Comparison of ENCODE assay signal across 27 cellular contexts in genomic region chr12:51345681-51346080, GRCh38. TPM values are rescaled to one million over a fixed set of nuclear protein-coding genes. Genes with fewer than 3 reads are reported as not detected.
DNase-seq lines count a peak whose midpoint lies in the region; ATAC-seq, FAIRE-seq and TF ChIP-seq lines count a peak whose summit lies in the region.
"Had no signal": no experiment of that assay in that cellular context is flagged by ENCODE, and none has a peak within 500 bp of the region (broad histone marks: within the 10 kb centered on the region; RNA-seq: fewer than 3 reads in every experiment).

No MANE protein-coding gene starts in this region.

- peak overlapping the region in 1 of 2 experiments; percentile 47; a peak in 1 of 4 replicates for H3K9ac ChIP-seq in K562 (ENCODE audit: insufficient read depth in 1 of 2, low read depth in 2 of 2, low read length in 2 of 2)

- BruUV-seq in Calu3 (replicated peaks; lab: Mats Ljungman, UMichigan) (no TSS peak), K562 (replicated peaks; lab: Mats Ljungman, UMichigan) (no TSS peak)

- H3K9me3 Mint-ChIP-seq in Calu3 (ENCODE audit: low read depth, unreplicated experiment) (no peaks in the 10 kb centered on the region), mesothelial cell of epicardium (no peaks in the 10 kb centered on the region)
- H3K9me3 Mint-ChIP-seq: activated CD4-positive, alpha-beta T cell treated with anti-CD3 and anti-CD28 coated beads, Interleukin-2, amount 10 ng/mL, durations not matched to agents 7 days and 5 days; naive B cell had no signal

- TF ChIP-seq POLR2A in K562 (conservative IDR thresholded peaks at IDR 0.05): no peak

- TF ChIP-seq CTCF in Calu3 (IDR thresholded peaks at IDR 0.05; ENCODE audit: unreplicated experiment) (no peak), K562 (IDR thresholded peaks at IDR 0.05 in 2 of 3, conservative IDR thresholded peaks at IDR 0.05 in 1 of 3; ENCODE audit: insufficient read depth in 2 of 3, low read depth in 1 of 3, low read length in 3 of 3) (no peak), mesothelial cell of epicardium (IDR thresholded peaks at IDR 0.05; ENCODE audit: unreplicated experiment) (no peak)

- H4K20me1 ChIP-seq in K562 (replicated peaks; ENCODE audit: control insufficient read depth, insufficient read depth, low read length): no peaks in the 10 kb centered on the region

- H3K27me3 Mint-ChIP-seq in Calu3 (ENCODE audit: unreplicated experiment): no peaks in the 10 kb centered on the region
- H3K27me3 Mint-ChIP-seq in mesothelial cell of epicardium (ENCODE audit: low read depth): no peaks in the 10 kb centered on the region
- H3K27me3 Mint-ChIP-seq: activated CD4-positive, alpha-beta T cell treated with anti-CD3 and anti-CD28 coated beads, Interleukin-2, amount 10 ng/mL, durations not matched to agents 7 days and 5 days had no signal

- CTCF ChIA-PET in Calu3 (lab: Charles Lee): no interaction called here
- CTCF ChIA-PET in K562 (lab: Yijun Ruan, JAX; ENCODE audit: low intra/inter-chr PET ratio): interaction anchor here (0.7 kb wide), 1 partner anchor 1163 kb away, joined by 3 read pairs; no protein-coding TSS in a partner anchor

- 17% methylated on average over 6 of the region's 7 CpGs for WGBS in K562 (ENCODE audit: insufficient coverage, low coverage, missing lambda C conversion rate)

- H3K27ac Mint-ChIP-seq in Calu3 (ENCODE audit: unreplicated experiment): no peak overlapping the region
- H3K27ac Mint-ChIP-seq in mesothelial cell of epicardium: peak overlapping the region; percentile 72
- H3K27ac Mint-ChIP-seq: activated CD4-positive, alpha-beta T cell treated with anti-CD3 and anti-CD28 coated beads, Interleukin-2, amount 10 ng/mL, durations not matched to agents 7 days and 5 days had no signal

- no peaks in the 10 kb centered on the region for H3K79me2 ChIP-seq in K562 (ENCODE audit: control insufficient read depth, insufficient read depth, low read length)

- TF ChIP-seq EP300 in K562 (IDR thresholded peaks at IDR 0.05; ENCODE audit: low read length): no peak

- no peak overlapping the region for H3K4me3 Mint-ChIP-seq in Calu3 (ENCODE audit: low read depth, unreplicated experiment)
- H3K4me3 Mint-ChIP-seq in mesothelial cell of epicardium: no peak overlapping the region
- H3K4me3 Mint-ChIP-seq: activated CD4-positive, alpha-beta T cell treated with anti-CD3 and anti-CD28 coated beads, Interleukin-2, amount 10 ng/mL, durations not matched to agents 7 days and 5 days; CD14-positive monocyte had no signal

- peak overlapping the region; percentile 74 for H2AFZ ChIP-seq in K562 (ENCODE audit: low read depth, low read length)

- H3K4me2 ChIP-seq in K562 (ENCODE audit: insufficient read depth, low read length): peak overlapping the region; percentile 32; the same call in 1 of the 2 replicates

- ATAC-seq in K562 (peak; percentile 52), GM21423 (IDR thresholded peaks at IDR 0.05; ENCODE audit: unreplicated experiment) (no peak), HG02623 (IDR thresholded peaks at IDR 0.05; ENCODE audit: unreplicated experiment) (no peak)
- ATAC-seq: foreskin keratinocyte, pancreas had no signal

- no peak overlapping the region for H3K27ac ChIP-seq in K562 (ENCODE audit: extremely low read depth, low read depth, low read length)
- H3K27ac ChIP-seq: cardiac muscle cell, foreskin keratinocyte, pancreas, sigmoid colon, testis had no signal

- H3K4me1 Mint-ChIP-seq in Calu3 (ENCODE audit: low read depth, unreplicated experiment): peaks cover 12% of the 10 kb centered on the region
- H3K4me1 Mint-ChIP-seq in mesothelial cell of epicardium: peaks cover 27% of the 10 kb centered on the region

- H3K4me1 ChIP-seq in K562 (replicated peaks in 1 of 2; ENCODE audit: control insufficient read depth in 2 of 2, insufficient read depth in 2 of 2, low read length in 2 of 2): peaks cover 10 to 16% of the 10 kb centered on the region in 2 experiments; a peak in 4 of 5 replicates
- H3K4me1 ChIP-seq: foreskin keratinocyte had no signal

- DNase-seq in Calu3 (peak; percentile 37), MV-4-11 (lab: John Stamatoyannopoulos, UW) (peak; percentile 29), K562 (ENCODE audit: extremely low read depth in 1 of 4, low spot score in 3 of 4) (peak; percentile 48 to 60 (median 52)), mesothelial cell of epicardium (ENCODE audit: low spot score in 2 of 2, unreplicated experiment in 2 of 2) (no peak), epidermal melanocyte (ENCODE audit: insufficient read length, low spot score) (no peak), KBM-7 (no peak)
- DNase-seq: ACHN; activated CD4-positive, alpha-beta T cell treated with anti-CD3 and anti-CD28 coated beads, Interleukin-2, amount 10 ng/mL, durations not matched to agents 7 days and 5 days; activated CD8-positive, alpha-beta memory T cell treated with anti-CD3 and anti-CD28 coated beads, Interleukin-2, amount 50 U/mL, for 4 hours; DMS 273 treated with DMSO at 0.1 percent for 48 hours; foreskin keratinocyte; hypothalamus; naive B cell; NCI-H1436; NCI-H2171 treated with DMSO at 0.1 percent for 48 hours; NCI-H526 treated with DMSO at 0.1 percent for 48 hours; pancreas; SHP77; sigmoid colon; testis had no signal

- intact Hi-C loops in Calu3 (cut with micrococcal nuclease; ENCODE audit: unreplicated experiment) (no loop called here), K562 (cut with micrococcal nuclease) (no loop called here)

- no peaks in the 10 kb centered on the region for H3K27me3 ChIP-seq in K562 (ENCODE audit: control insufficient read depth in 2 of 2, insufficient read depth in 2 of 2, low read length in 2 of 2)
- H3K27me3 ChIP-seq: cardiac muscle cell, foreskin keratinocyte, pancreas, sigmoid colon, testis had no signal

- no peaks in the 10 kb centered on the region for H3K36me3 ChIP-seq in K562 (ENCODE audit: control insufficient read depth, insufficient read depth, low read length)
- H3K36me3 ChIP-seq: cardiac muscle cell, pancreas, sigmoid colon had no signal

- no peaks in the 10 kb centered on the region for H3K36me3 Mint-ChIP-seq in Calu3 (ENCODE audit: insufficient read depth, unreplicated experiment)
- no peaks in the 10 kb centered on the region for H3K36me3 Mint-ChIP-seq in mesothelial cell of epicardium
- H3K36me3 Mint-ChIP-seq: CD14-positive monocyte, naive B cell had no signal

- peak; percentile 66 for FAIRE-seq in K562 (lab: Jason Lieb, UNC)
- FAIRE-seq: H54, pancreas had no signal

- no peak overlapping the region for H3K4me3 ChIP-seq in K562
- H3K4me3 ChIP-seq: cardiac muscle cell, pancreas, sigmoid colon, testis had no signal

- no peak for TF ChIP-seq RAD21 in K562 (CRISPR knock-in tag; conservative IDR thresholded peaks at IDR 0.05 in 1 of 2, IDR thresholded peaks at IDR 0.05 in 1 of 2)

- in situ Hi-C loops in K562 (cut with MboI): no loop called here
- in situ Hi-C loops in KBM-7 (cut with MboI; ENCODE audit: low pct_unique_long_range_greater_than_20kb, low sequenced_read_pairs): no loop called here

- no peaks in the 10 kb centered on the region for H3K9me3 ChIP-seq in K562 (replicated peaks; ENCODE audit: control insufficient read depth, insufficient read depth, low read depth, low read length)
- H3K9me3 ChIP-seq: pancreas, sigmoid colon, testis had no signal

- POLR2A ChIA-PET in K562 (lab: Yijun Ruan, JAX): interaction anchor here (1.1 kb wide), 1 partner anchor 43 kb away, joined by 3 read pairs; no protein-coding TSS in a partner anchor

- H3K9me1 ChIP-seq in K562 (ENCODE audit: control insufficient read depth, insufficient read depth, low read length): no peaks in the 10 kb centered on the region

RNA-seq across cellular contexts. Expression of gene CELA1, which starts 0.8 kb away (rescaled TPM):
- total RNA-seq in Calu3 (2022) (not detected in 2 replicates), K562 (2014; rRNA removed) (not detected in 2 replicates), K562 (2014; rRNA removed; fragmentation: Illumina TruSeq; extraction: Trizol) (not detected in 2 replicates), K562 (2015; rRNA removed; fragmentation: Illumina TruSeq; extraction: Trizol) (not detected in 2 replicates), K562 (2021) (0.22 TPM in 1 of 2 replicates, not detected in the other), mesothelial cell of epicardium (not detected in 3 replicates)
- total RNA-seq in K562 (2011; cell fraction: chromatin; rRNA removed; ENCODE audit: low replicate concordance): not detected in 2 replicates
- not detected in 2 replicates for total RNA-seq in K562 (2011; cell fraction: nucleolus; rRNA removed)
- total RNA-seq in K562 (2011; cell fraction: nucleoplasm; rRNA removed): not detected in 2 replicates
- polyA plus RNA-seq in K562 (2011; rRNA removed) (not detected in 2 replicates), K562 (2014; fragmentation: Illumina TruSeq; extraction: Trizol) (not detected in 2 replicates), K562 (2014; fragmentation: Nextera tagmentation; extraction: Ambion mirVana) (under 1 TPM; 0.06 to 0.27 TPM), K562 (2014; rRNA removed) (not detected in 2 replicates)
- polyA plus RNA-seq in K562 (2011; cell fraction: cytosol; rRNA removed): not detected in 2 replicates
- polyA plus RNA-seq in K562 (2011; cell fraction: nucleus; rRNA removed): not detected in 2 replicates
- polyA plus RNA-seq in K562 (2012): 0.10 and 0.25 TPM in 2 replicates
- polyA minus RNA-seq in K562 (2011; rRNA and poly(A)+ RNA removed): not detected in 2 replicates
- not detected in 2 replicates for polyA minus RNA-seq in K562 (2011; cell fraction: cytosol; rRNA and poly(A)+ RNA removed)
- not detected in 2 replicates for polyA minus RNA-seq in K562 (2011; cell fraction: nucleus; rRNA and poly(A)+ RNA removed)
- total RNA-seq: activated CD4-positive, alpha-beta T cell treated with anti-CD3 and anti-CD28 coated beads, Interleukin-2, amount 10 ng/mL, durations not matched to agents 7 days and 5 days; cardiac muscle cell; dermis microvascular lymphatic vessel endothelial cell; foreskin keratinocyte; pancreas; sigmoid colon; T-helper 1 cell treated with Interleukin-12 subunit alpha and Interleukin-12 subunit beta and Interleukin-4 antibody, amounts not matched to agents 30 ng/mL and 1 ng/mL, for 36 hours had no signal
- polyA plus RNA-seq: cardiac muscle cell, foreskin keratinocyte, pancreas, sigmoid colon had no signal

RNA-seq across cellular contexts. Expression of gene BIN2, which starts 21.7 kb away (rescaled TPM):
- total RNA-seq in Calu3 (2022): not detected in 2 replicates
- 0.19 and 0.76 TPM in 2 replicates for total RNA-seq in K562 (2011; cell fraction: chromatin; rRNA removed; ENCODE audit: low replicate concordance)
- total RNA-seq in K562 (2011; cell fraction: nucleolus; rRNA removed): not detected in 2 replicates
- not detected in 2 replicates for total RNA-seq in K562 (2011; cell fraction: nucleoplasm; rRNA removed)
- 0.20 TPM in 1 of 2 replicates, not detected in the other for total RNA-seq in K562 (2014; rRNA removed)
- total RNA-seq in K562 (2014; rRNA removed; fragmentation: Illumina TruSeq; extraction: Trizol): 0.18 and 0.38 TPM in 2 replicates
- 0.22 and 0.23 TPM in 2 replicates for total RNA-seq in K562 (2015; rRNA removed; fragmentation: Illumina TruSeq; extraction: Trizol)
- total RNA-seq in K562 (2021): 0.29 and 0.45 TPM in 2 replicates
- polyA plus RNA-seq in K562 (2011; rRNA removed): 0.20 and 0.28 TPM in 2 replicates
- polyA plus RNA-seq in K562 (2011; cell fraction: cytosol; rRNA removed): 0.18 and 0.22 TPM in 2 replicates
- polyA plus RNA-seq in K562 (2011; cell fraction: nucleus; rRNA removed): 0.10 TPM in 2 replicates
- 0.58 and 0.82 TPM in 2 replicates for polyA plus RNA-seq in K562 (2012)
- 0.33 and 0.39 TPM in 2 replicates for polyA plus RNA-seq in K562 (2014; fragmentation: Illumina TruSeq; extraction: Trizol)
- under 1 TPM; 0.04 to 0.11 TPM for polyA plus RNA-seq in K562 (2014; fragmentation: Nextera tagmentation; extraction: Ambion mirVana)
- polyA plus RNA-seq in K562 (2014; rRNA removed): 0.28 and 0.30 TPM in 2 replicates
- 0.12 TPM in 1 of 2 replicates, not detected in the other for polyA minus RNA-seq in K562 (2011; rRNA and poly(A)+ RNA removed)
- not detected in 2 replicates for polyA minus RNA-seq in K562 (2011; cell fraction: cytosol; rRNA and poly(A)+ RNA removed)
- polyA minus RNA-seq in K562 (2011; cell fraction: nucleus; rRNA and poly(A)+ RNA removed): not detected in 2 replicates
- 0.18 TPM in 1 of 3 replicates, not detected in the others for total RNA-seq in mesothelial cell of epicardium
- total RNA-seq: cardiac muscle cell, dermis microvascular lymphatic vessel endothelial cell, foreskin keratinocyte had no signal
- polyA plus RNA-seq: cardiac muscle cell, foreskin keratinocyte had no signal

RNA-seq across cellular contexts. Expression of gene GALNT6, which starts 45.5 kb away (rescaled TPM):
- total RNA-seq in Calu3 (2022) (34.0 and 45.3 TPM in 2 replicates), K562 (2014; rRNA removed) (7.4 and 12.3 TPM in 2 replicates), K562 (2014; rRNA removed; fragmentation: Illumina TruSeq; extraction: Trizol) (4.5 and 5.1 TPM in 2 replicates), K562 (2015; rRNA removed; fragmentation: Illumina TruSeq; extraction: Trizol) (1.8 and 2.7 TPM in 2 replicates), K562 (2021) (7.7 and 8.8 TPM in 2 replicates), mesothelial cell of epicardium (12.8 to 14.3 TPM (median 13.8 TPM) in 3 replicates)
- 20.4 and 37.7 TPM in 2 replicates for total RNA-seq in K562 (2011; cell fraction: chromatin; rRNA removed; ENCODE audit: low replicate concordance)
- 22.1 and 26.2 TPM in 2 replicates for total RNA-seq in K562 (2011; cell fraction: nucleolus; rRNA removed)
- 15.3 and 17.9 TPM in 2 replicates for total RNA-seq in K562 (2011; cell fraction: nucleoplasm; rRNA removed)
- polyA plus RNA-seq in K562 (2011; rRNA removed) (7.2 and 8.1 TPM in 2 replicates), K562 (2014; fragmentation: Illumina TruSeq; extraction: Trizol) (6.7 and 8.6 TPM in 2 replicates), K562 (2014; fragmentation: Nextera tagmentation; extraction: Ambion mirVana) (1 to 10 TPM; 1.5 to 2.4 TPM), K562 (2014; rRNA removed) (2.8 and 7.0 TPM in 2 replicates)
- polyA plus RNA-seq in K562 (2011; cell fraction: cytosol; rRNA removed): 6.9 and 10.1 TPM in 2 replicates
- 6.3 and 9.5 TPM in 2 replicates for polyA plus RNA-seq in K562 (2011; cell fraction: nucleus; rRNA removed)
- polyA plus RNA-seq in K562 (2012): 4.5 and 6.8 TPM in 2 replicates
- 9.1 and 9.4 TPM in 2 replicates for polyA minus RNA-seq in K562 (2011; rRNA and poly(A)+ RNA removed)
- polyA minus RNA-seq in K562 (2011; cell fraction: cytosol; rRNA and poly(A)+ RNA removed): 1.8 and 4.4 TPM in 2 replicates
- 9.3 and 12.7 TPM in 2 replicates for polyA minus RNA-seq in K562 (2011; cell fraction: nucleus; rRNA and poly(A)+ RNA removed)

Comparison
In these comparisons a context has a peak if more than half of its experiments do, and no peak if none do; other contexts are left out.
1. DNase-seq: peak in Calu3 (single experiment), MV-4-11 (single experiment) and K562 (4 of 4); none in mesothelial cell of epicardium (0 of 2), epidermal melanocyte (single experiment) and KBM-7 (single experiment).